In the genomic region with DNA sequence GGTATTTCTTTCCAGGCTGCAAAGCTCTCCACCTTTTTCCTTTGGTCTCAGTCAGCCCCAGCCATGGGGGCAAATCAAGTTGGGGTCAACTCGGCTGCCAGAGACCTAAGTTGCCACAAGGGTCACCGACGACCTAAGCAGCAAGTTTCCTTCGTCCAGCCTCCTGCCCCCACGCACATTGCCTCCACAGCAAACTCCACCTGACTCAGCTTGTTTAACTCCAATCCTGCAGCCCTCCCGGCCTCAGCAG, we compare ENCODE assay signal across 8 cellular contexts. TPM values are rescaled to one million over a fixed set of nuclear protein-coding genes. Genes with fewer than 3 reads are reported as not detected.
A peak's percentile ranks its signal among the peaks of the same experiment; 100 is the strongest.
DNase-seq lines count a peak whose midpoint lies in the region; ATAC-seq, FAIRE-seq and TF ChIP-seq lines count a peak whose summit lies in the region.

No MANE protein-coding gene starts in this region.

- no peak for TF ChIP-seq EP300 in K562 (IDR thresholded peaks at IDR 0.05; ENCODE audit: low read length)

- H4K20me1 ChIP-seq in K562 (replicated peaks; ENCODE audit: control insufficient read depth, insufficient read depth, low read length), result no peaks in the 10 kb centered on the region

- ATAC-seq in K562, result no peak
- ATAC-seq in GM18498 (IDR thresholded peaks at IDR 0.05; ENCODE audit: unreplicated experiment), result no peak
- no peak for ATAC-seq in HG02610 (IDR thresholded peaks at IDR 0.05; ENCODE audit: unreplicated experiment)
- ATAC-seq in GM21515 (IDR thresholded peaks at IDR 0.05; ENCODE audit: unreplicated experiment), result no peak

- POLR2A ChIA-PET in K562 (lab: Yijun Ruan, JAX), result interaction anchor here (0.6 kb wide), 1 partner anchor 80 kb away, joined by 4 read pairs; no protein-coding TSS in a partner anchor

- no peak overlapping the region for H3K27ac Mint-ChIP-seq in activated naive CD4-positive, alpha-beta T cell treated with anti-CD3 and anti-CD28 coated beads, Interleukin-2, amount 50 U/mL, for 24 hours

- no peak overlapping the region for H3K4ac ChIP-seq in mesenchymal stem cell (ENCODE audit: low read depth in 1 of 2, low read length in 2 of 2)

- H3K36me3 ChIP-seq in K562 (ENCODE audit: control insufficient read depth, insufficient read depth, low read length) (no peaks in the 10 kb centered on the region), mesenchymal stem cell (ENCODE audit: control insufficient read depth in 1 of 2, insufficient read depth in 2 of 2, low read depth in 1 of 2, low read length in 2 of 2) (no peaks in the 10 kb centered on the region), urinary bladder (ENCODE audit: insufficient read depth) (no peaks in the 10 kb centered on the region)

- CTCF ChIA-PET in K562 (lab: Yijun Ruan, JAX; ENCODE audit: low intra/inter-chr PET ratio), result no interaction called here

- H3K14ac ChIP-seq in mesenchymal stem cell (ENCODE audit: low read length in 2 of 2), result no peak overlapping the region

- peaks cover 7 to 23% of the 10 kb centered on the region in 2 experiments; a peak in 4 of 5 replicates for H3K4me1 ChIP-seq in K562 (replicated peaks in 1 of 2; ENCODE audit: control insufficient read depth in 2 of 2, insufficient read depth in 2 of 2, low read length in 2 of 2)
- peaks cover 11% of the 10 kb centered on the region for H3K4me1 ChIP-seq in mesenchymal stem cell (ENCODE audit: control insufficient read depth, insufficient read depth, low read depth, low read length)
- H3K4me1 ChIP-seq in urinary bladder (ENCODE audit: insufficient read depth), result no peaks in the 10 kb centered on the region

- no peak overlapping the region for H2AK5ac ChIP-seq in mesenchymal stem cell (ENCODE audit: low read length, severe bottlenecking)

- no peaks in the 10 kb centered on the region for H3K9me1 ChIP-seq in K562 (ENCODE audit: control insufficient read depth, insufficient read depth, low read length)

- peak overlapping the region; percentile 83 for H3K4me3 Mint-ChIP-seq in activated naive CD4-positive, alpha-beta T cell treated with anti-CD3 and anti-CD28 coated beads, Interleukin-2, amount 50 U/mL, for 24 hours

- no peaks in the 10 kb centered on the region for H3K36me3 Mint-ChIP-seq in activated naive CD4-positive, alpha-beta T cell treated with anti-CD3 and anti-CD28 coated beads, Interleukin-2, amount 50 U/mL, for 24 hours

- no peak for TF ChIP-seq CTCF in K562 (IDR thresholded peaks at IDR 0.05 in 2 of 3, conservative IDR thresholded peaks at IDR 0.05 in 1 of 3; ENCODE audit: insufficient read depth in 2 of 3, low read depth in 1 of 3, low read length in 3 of 3)

- H3K18ac ChIP-seq in mesenchymal stem cell (ENCODE audit: low read depth in 1 of 2, low read length in 2 of 2), result no peak overlapping the region

- H2BK120ac ChIP-seq in mesenchymal stem cell (ENCODE audit: low read depth, low read length), result no peak overlapping the region

- no peak for FAIRE-seq in K562 (lab: Jason Lieb, UNC)

- H3K9ac ChIP-seq in K562 (ENCODE audit: insufficient read depth in 1 of 2, low read depth in 2 of 2, low read length in 2 of 2) (peak overlapping the region in 1 of 2 experiments; percentile 92; a peak in 2 of 4 replicates), mesenchymal stem cell (ENCODE audit: low read length) (peak overlapping the region; percentile 16)

- no peaks in the 10 kb centered on the region for H3K9me3 Mint-ChIP-seq in activated naive CD4-positive, alpha-beta T cell treated with anti-CD3 and anti-CD28 coated beads, Interleukin-2, amount 50 U/mL, for 24 hours

- intact Hi-C loops in K562 (cut with micrococcal nuclease), result loop anchor here (10.0 kb wide), 1 partner anchor 121 kb away; a partner anchor contains a TSS

- H3K27ac ChIP-seq in K562 (ENCODE audit: extremely low read depth, low read depth, low read length), result no peak overlapping the region
- H3K27ac ChIP-seq in mesenchymal stem cell (ENCODE audit: low read length, poor library complexity, severe bottlenecking), result no peak overlapping the region
- H3K27ac ChIP-seq in urinary bladder (ENCODE audit: low read depth), result no peak overlapping the region

- H2BK12ac ChIP-seq in mesenchymal stem cell (ENCODE audit: low read length in 2 of 2), result no peak overlapping the region

- H3K4me3 ChIP-seq in K562, result peak overlapping the region; percentile 48
- H3K4me3 ChIP-seq in mesenchymal stem cell (ENCODE audit: insufficient read depth in 1 of 2, low read depth in 1 of 2, low read length in 2 of 2), result peak overlapping the region; percentile 82 to 88
- peak overlapping the region; percentile 97 for H3K4me3 ChIP-seq in urinary bladder (ENCODE audit: low read depth, low read length)

- TF ChIP-seq RAD21 in K562 (CRISPR knock-in tag; conservative IDR thresholded peaks at IDR 0.05 in 1 of 2, IDR thresholded peaks at IDR 0.05 in 1 of 2), result no peak

- H2AFZ ChIP-seq in K562 (ENCODE audit: low read depth, low read length) (peak overlapping the region; percentile 83), mesenchymal stem cell (ENCODE audit: low read depth, low read length) (peak overlapping the region; percentile 67)

- H3K27me3 ChIP-seq in K562 (ENCODE audit: control insufficient read depth in 2 of 2, insufficient read depth in 2 of 2, low read length in 2 of 2) (peaks cover 8 to 20% of the 10 kb centered on the region in 2 experiments), mesenchymal stem cell (ENCODE audit: control insufficient read depth in 1 of 2, insufficient read depth in 1 of 2, low read length in 2 of 2) (peaks cover 0 to 17% of the 10 kb centered on the region in 2 experiments)

- no peak overlapping the region for H4K8ac ChIP-seq in mesenchymal stem cell (ENCODE audit: low read length)

- H2BK15ac ChIP-seq in mesenchymal stem cell (ENCODE audit: low read depth, poor library complexity, severe bottlenecking), result peak overlapping the region; percentile 12

- H2BK5ac ChIP-seq in mesenchymal stem cell (ENCODE audit: low read depth, low read length, poor library complexity, severe bottlenecking), result no peak overlapping the region

- H3K79me1 ChIP-seq in mesenchymal stem cell (replicated peaks; ENCODE audit: low read length, poor library complexity, severe bottlenecking), result peaks cover 4% of the 10 kb centered on the region

- in situ Hi-C loops in K562 (cut with MboI), result no loop called here

- H3K4me2 ChIP-seq in K562 (ENCODE audit: insufficient read depth, low read length), result peak overlapping the region; percentile 76
- peak overlapping the region; percentile 77 for H3K4me2 ChIP-seq in mesenchymal stem cell (ENCODE audit: low read length, poor library complexity, severe bottlenecking)

- 0% methylated on average over 6 of the region's 6 CpGs for WGBS in K562 (ENCODE audit: insufficient coverage, low coverage, missing lambda C conversion rate)
- 0% methylated on average over 6 of the region's 6 CpGs for WGBS in mesenchymal stem cell
- WGBS in urinary bladder, result 5% methylated on average over 6 of the region's 6 CpGs

- no TSS peak for BruUV-seq in K562 (replicated peaks; lab: Mats Ljungman, UMichigan)

- peak overlapping the region in 1 of 2 experiments; percentile 91 for H3K23ac ChIP-seq in mesenchymal stem cell (ENCODE audit: low read length in 2 of 2)

- no peaks in the 10 kb centered on the region for H3K79me2 ChIP-seq in K562 (ENCODE audit: control insufficient read depth, insufficient read depth, low read length)

- no peak overlapping the region for H4K91ac ChIP-seq in mesenchymal stem cell (ENCODE audit: low read length)

- no peak for TF ChIP-seq POLR2A in K562 (conservative IDR thresholded peaks at IDR 0.05)

- no peak for DNase-seq in activated naive CD4-positive, alpha-beta T cell (lab: John Stamatoyannopoulos, UW)
- DNase-seq in K562 (ENCODE audit: extremely low read depth in 1 of 4, low spot score in 3 of 4) (no peak), mesenchymal stem cell (no peak)

- peaks cover 30% of the 10 kb centered on the region for H3K4me1 Mint-ChIP-seq in activated naive CD4-positive, alpha-beta T cell treated with anti-CD3 and anti-CD28 coated beads, Interleukin-2, amount 50 U/mL, for 24 hours

- H3K27me3 Mint-ChIP-seq in activated naive CD4-positive, alpha-beta T cell treated with anti-CD3 and anti-CD28 coated beads, Interleukin-2, amount 50 U/mL, for 24 hours, result peaks cover 2% of the 10 kb centered on the region

- no peaks in the 10 kb centered on the region for H3K9me3 ChIP-seq in K562 (replicated peaks; ENCODE audit: control insufficient read depth, insufficient read depth, low read depth, low read length)
- no peaks in the 10 kb centered on the region for H3K9me3 ChIP-seq in mesenchymal stem cell (ENCODE audit: control insufficient read depth, low read length)

TF ChIP-seq in K562, 482 proteins besides CTCF, POLR2A, EP300 and RAD21 (continues in another document):
- no peak for TF ChIP-seq CEBPG (CRISPR knock-in tag; IDR thresholded peaks at IDR 0.05)
- no peak for TF ChIP-seq CEBPG (tag; conservative IDR thresholded peaks at IDR 0.05 in 1 of 2, IDR thresholded peaks at IDR 0.05 in 1 of 2)
- no peak for TF ChIP-seq POLR2AphosphoS5 (IDR thresholded peaks at IDR 0.05; ENCODE audit: control insufficient read depth, insufficient read depth, low read depth, low read length)

RNA-seq across cellular contexts. Expression of a gene that starts 0.8 kb away (rescaled TPM):
- total RNA-seq in K562 (2011; cell fraction: chromatin; rRNA removed; ENCODE audit: low replicate concordance), result 0.05 TPM in 1 of 2 replicates, not detected in the other
- not detected in 2 replicates for total RNA-seq in K562 (2011; cell fraction: nucleolus; rRNA removed)
- total RNA-seq in K562 (2011; cell fraction: nucleoplasm; rRNA removed), result not detected in 2 replicates
- 0.05 TPM in 1 of 2 replicates, not detected in the other for total RNA-seq in K562 (2014; rRNA removed)
- 0.06 TPM in 1 of 2 replicates, not detected in the other for total RNA-seq in K562 (2014; rRNA removed; fragmentation: Illumina TruSeq; extraction: Trizol)
- total RNA-seq in K562 (2015; rRNA removed; fragmentation: Illumina TruSeq; extraction: Trizol), result 0.14 and 0.23 TPM in 2 replicates
- total RNA-seq in K562 (2021), result 0.07 and 0.11 TPM in 2 replicates
- 0.08 and 0.34 TPM in 2 replicates for polyA plus RNA-seq in K562 (2011; rRNA removed)
- 0.06 and 0.25 TPM in 2 replicates for polyA plus RNA-seq in K562 (2011; cell fraction: cytosol; rRNA removed)
- 0.11 TPM in 2 replicates for polyA plus RNA-seq in K562 (2011; cell fraction: nucleus; rRNA removed)
- polyA plus RNA-seq in K562 (2012), result 0.07 and 0.15 TPM in 2 replicates
- 0.04 and 0.06 TPM in 2 replicates for polyA plus RNA-seq in K562 (2014; fragmentation: Illumina TruSeq; extraction: Trizol)
- polyA plus RNA-seq in K562 (2014; fragmentation: Nextera tagmentation; extraction: Ambion mirVana), result under 1 TPM; 0.01 TPM
- polyA plus RNA-seq in K562 (2014; rRNA removed), result 0.11 TPM in 1 of 2 replicates, not detected in the other
- polyA minus RNA-seq in K562 (2011; rRNA and poly(A)+ RNA removed), result 0.07 and 0.24 TPM in 2 replicates
- not detected in 2 replicates for polyA minus RNA-seq in K562 (2011; cell fraction: cytosol; rRNA and poly(A)+ RNA removed)
- 0.11 TPM in 1 of 2 replicates, not detected in the other for polyA minus RNA-seq in K562 (2011; cell fraction: nucleus; rRNA and poly(A)+ RNA removed)
- polyA plus RNA-seq in mesenchymal stem cell (2013, experiment 1 of 2), result 1.7 TPM
- 2.0 TPM for polyA plus RNA-seq in mesenchymal stem cell (2013, experiment 2 of 2)
- total RNA-seq in urinary bladder, result 9.7 TPM
- 5.1 TPM for polyA plus RNA-seq in urinary bladder
